ENCODE assay signal across 2 cellular contexts in genomic region chr2:61876400-61876799, GRCh38.
TF ChIP-seq lines count a peak whose summit lies in the region.

No MANE protein-coding gene starts in this region.

TF ChIP-seq in HepG2, 621 proteins besides CTCF, POLR2A, EP300 and RAD21:
- no peak for TF ChIP-seq MXD3 (CRISPR knock-in tag; IDR thresholded peaks at IDR 0.05)
- TF ChIP-seq USF2 (IDR thresholded peaks at IDR 0.05; ENCODE audit: low read depth, low read length) = no peak
- TF ChIP-seq USF2 (CRISPR knock-in tag; IDR thresholded peaks at IDR 0.05; ENCODE audit: borderline replicate concordance) = no peak
- no peak for TF ChIP-seq TBL1XR1 (IDR thresholded peaks at IDR 0.05; ENCODE audit: borderline replicate concordance, low read length, partially characterized antibody)
- no peak for TF ChIP-seq THAP8 (CRISPR knock-in tag; IDR thresholded peaks at IDR 0.05; ENCODE audit: borderline replicate concordance)
- no peak for TF ChIP-seq NFYC (CRISPR knock-in tag; IDR thresholded peaks at IDR 0.05)
- peak; percentile 74; the same call in 1 of the 2 replicates for TF ChIP-seq ZNF121 (CRISPR knock-in tag; IDR thresholded peaks at IDR 0.05)
- TF ChIP-seq TARDBP (CRISPR knock-in tag; IDR thresholded peaks at IDR 0.05) = no peak
- no peak for TF ChIP-seq ZNF446 (CRISPR knock-in tag; IDR thresholded peaks at IDR 0.05)

TF ChIP-seq in WTC11, 78 proteins besides CTCF, POLR2A, EP300 and RAD21:
- TF ChIP-seq ZNF121 (CRISPR knock-in tag; IDR thresholded peaks at IDR 0.05) (peak; percentile 69; the same call in 1 of the 2 replicates), IRF2 (CRISPR knock-in tag; IDR thresholded peaks at IDR 0.05; ENCODE audit: borderline replicate concordance, low read depth) (no peak)
